In genomic region chr6:169188051-169188863, GRCh38 we compare ENCODE assay signal across 9 cellular contexts.
A peak's percentile ranks its signal among the peaks of the same experiment; 100 is the strongest.
DNase-seq lines count a peak whose midpoint lies in the region; ATAC-seq, FAIRE-seq and TF ChIP-seq lines count a peak whose summit lies in the region.
"Had no signal": no experiment of that assay in that cellular context is flagged by ENCODE, and none has a peak within 500 bp of the region (broad histone marks: within the 10 kb centered on the region; RNA-seq: fewer than 3 reads in every experiment).

No MANE protein-coding gene starts in this region.

- FAIRE-seq in astrocyte (lab: Jason Lieb, UNC): no peak

- H3K4me1 Mint-ChIP-seq in astrocyte (ENCODE audit: low read depth, unreplicated experiment): peaks cover 32% of the 10 kb centered on the region

- in situ Hi-C loops in IMR-90 (cut with MboI; ENCODE audit: low sequenced_read_pairs): no loop called here

- no peak overlapping the region for H3K4me3 Mint-ChIP-seq in astrocyte (ENCODE audit: unreplicated experiment)

- peak overlapping the region; percentile 44 for H3K14ac ChIP-seq in IMR-90 (replicated peaks; ENCODE audit: low read depth, low read length)

- H3K27ac ChIP-seq in IMR-90 (ENCODE audit: insufficient read depth, low read length): 0 out of 2 replicates have a peak overlapping the region, but pooled peaks have one; percentile 0
- H3K27ac ChIP-seq in astrocyte (ENCODE audit: low read depth, low read length): peak overlapping the region; percentile 83

- dilution Hi-C loops in IMR-90 (cut with HindIII; ENCODE audit: low sequenced_read_pairs, unreplicated experiment): no loop called here

- H3K9ac ChIP-seq in IMR-90 (ENCODE audit: low read depth, low read length) (no peak overlapping the region), astrocyte (ENCODE audit: low read length) (peak overlapping the region; percentile 48)

- H3K4me3 ChIP-seq in IMR-90 (ENCODE audit: insufficient read depth, low read depth, low read length) (no peak overlapping the region), astrocyte (ENCODE audit: insufficient read depth, low read depth, low read length) (no peak overlapping the region), mucosa of descending colon (no peak overlapping the region)

- peaks cover 17% of the 10 kb centered on the region for H3K9me3 Mint-ChIP-seq in astrocyte (ENCODE audit: unreplicated experiment)

- H3K18ac ChIP-seq in IMR-90 (ENCODE audit: low read depth, low read length): peak overlapping the region; percentile 67

- H3K4me1 ChIP-seq in IMR-90 (ENCODE audit: control insufficient read depth, insufficient read depth, low read length): peaks cover 21% of the 10 kb centered on the region
- peaks cover 28% of the 10 kb centered on the region for H3K4me1 ChIP-seq in astrocyte (ENCODE audit: insufficient read depth, low read length)
- H3K4me1 ChIP-seq in mucosa of descending colon (ENCODE audit: low read depth): no peaks in the 10 kb centered on the region

- H2BK15ac ChIP-seq in IMR-90 (ENCODE audit: low read depth, low read length): no peak overlapping the region; the same call in 1 of the 3 replicates

- CTCF ChIA-PET in IMR-90 (lab: Yijun Ruan, JAX): interaction anchor here (0.6 to 0.9 kb wide), 3 partner anchors 11 to 527 kb away, joined by 3 to 10 read pairs (median 5); no protein-coding TSS in a partner anchor

- ATAC-seq in IMR-90 (ENCODE audit: low read depth): peak; percentile 38
- ATAC-seq in mucosa of descending colon: peak; percentile 15
- ATAC-seq in GM21576 (IDR thresholded peaks at IDR 0.05; ENCODE audit: unreplicated experiment): no peak

- no peak overlapping the region for H3K56ac ChIP-seq in IMR-90 (ENCODE audit: extremely low read depth, insufficient read depth, low read length)

- H2AK5ac ChIP-seq in IMR-90 (ENCODE audit: low read depth, low read length): peak overlapping the region; percentile 90

- H2AFZ ChIP-seq in IMR-90 (replicated peaks; ENCODE audit: low read length, poor library complexity) (peak overlapping the region; percentile 63), astrocyte (ENCODE audit: low read depth, low read length) (peak overlapping the region; percentile 61)

- H3K23ac ChIP-seq in IMR-90 (ENCODE audit: low read depth, low read length): no peak overlapping the region

- H3K4me2 ChIP-seq in IMR-90 (ENCODE audit: low read depth, low read length) (no peak overlapping the region), astrocyte (ENCODE audit: low read length) (peak overlapping the region; percentile 56)

- peak overlapping the region; percentile 81 for H4K5ac ChIP-seq in IMR-90 (ENCODE audit: low read depth, low read length)

- peak overlapping the region; percentile 75 for H2BK120ac ChIP-seq in IMR-90 (ENCODE audit: low read depth, low read length)

- peak overlapping the region; percentile 76 for H2BK20ac ChIP-seq in IMR-90 (ENCODE audit: low read depth, low read length)

- H3K27ac Mint-ChIP-seq in astrocyte (ENCODE audit: unreplicated experiment): peak overlapping the region; percentile 91

- POLR2A ChIA-PET in IMR-90 (lab: Charles Lee; ENCODE audit: unreplicated experiment): no interaction called here

- DNase-seq in DMS53 treated with DMSO at 0.1 percent for 48 hours (lab: John Stamatoyannopoulos, UW; ENCODE audit: unreplicated experiment) (peak; percentile 63), IMR-90 (peak; percentile 100), astrocyte (ENCODE audit: low read depth) (peak; percentile 99), mucosa of descending colon (no peak), NCI-H510A treated with DMSO at 0.1 percent for 48 hours (lab: John Stamatoyannopoulos, UW) (no peak), SKM-1 treated with dmso at 0.1 percent for 144 hours (lab: John Stamatoyannopoulos, UW; ENCODE audit: unreplicated experiment) (no peak)
- no peak for DNase-seq in stimulated activated naive CD4-positive, alpha-beta T cell (lab: John Stamatoyannopoulos, UW)
- DNase-seq: Karpas-422 had no signal

- no peaks in the 10 kb centered on the region for H3K79me1 ChIP-seq in IMR-90 (ENCODE audit: low read depth in 1 of 2, low read length in 2 of 2)

- peaks cover 10% of the 10 kb centered on the region; the same call in 1 of the 2 replicates for H3K9me1 ChIP-seq in IMR-90 (ENCODE audit: insufficient read depth, low read length)

- H3K27me3 ChIP-seq in IMR-90 (ENCODE audit: control insufficient read depth, insufficient read depth, low read length) (no peaks in the 10 kb centered on the region), astrocyte (ENCODE audit: insufficient read depth, low read length) (no peaks in the 10 kb centered on the region)

- TF ChIP-seq CTCF in IMR-90 (conservative IDR thresholded peaks at IDR 0.05; ENCODE audit: low read depth, low read length) (no peak), astrocyte (IDR thresholded peaks at IDR 0.05; ENCODE audit: insufficient read depth, low read depth, low read length) (no peak), mucosa of descending colon (IDR thresholded peaks at IDR 0.05) (no peak)

- peak overlapping the region; percentile 71 for H2AK9ac ChIP-seq in IMR-90 (replicated peaks; ENCODE audit: low read depth, low read length, poor library complexity)

- H3K36me3 ChIP-seq in IMR-90 (ENCODE audit: control insufficient read depth, insufficient read depth, low read length) (no peaks in the 10 kb centered on the region), astrocyte (ENCODE audit: insufficient read depth, low read length) (no peaks in the 10 kb centered on the region), mucosa of descending colon (ENCODE audit: low read depth) (no peaks in the 10 kb centered on the region)

- H2BK5ac ChIP-seq in IMR-90 (ENCODE audit: low read depth, low read length, poor library complexity, severe bottlenecking): peak overlapping the region; percentile 72

- H4K8ac ChIP-seq in IMR-90 (ENCODE audit: low read depth in 2 of 2, low read length in 2 of 2): peak overlapping the region in 1 of 2 experiments; percentile 22; a peak in 1 of 4 replicates

- peaks cover 2% of the 10 kb centered on the region for H3K36me3 Mint-ChIP-seq in astrocyte (ENCODE audit: low read depth, unreplicated experiment)

- WGBS in IMR-90 (ENCODE audit: extremely low coverage in 2 of 2, insufficient read length in 1 of 2), 2 experiments: 100% methylated on average over 1 of the region's 15 CpGs; no CpG with 5 or more reads in 1 of the 2 experiments

- H3K9me3 ChIP-seq in IMR-90 (ENCODE audit: control insufficient read depth, insufficient read depth, low read length) (peaks cover 2% of the 10 kb centered on the region; the same call in 1 of the 2 replicates), astrocyte (ENCODE audit: insufficient read depth, low read depth, low read length) (no peaks in the 10 kb centered on the region), mucosa of descending colon (no peaks in the 10 kb centered on the region)

- no peaks in the 10 kb centered on the region for H3K79me2 ChIP-seq in astrocyte (ENCODE audit: insufficient read depth, low read length)

- intact Hi-C loops in IMR-90 (cut with micrococcal nuclease): loop anchor here (10.0 kb wide), 1 partner anchor 713 kb away; no protein-coding TSS in a partner anchor
- intact Hi-C loops in mucosa of descending colon (cut with DNase I, micrococcal nuclease): no loop called here

- no peaks in the 10 kb centered on the region for H4K20me1 ChIP-seq in IMR-90 (ENCODE audit: insufficient read depth, low read length)
- H4K20me1 ChIP-seq in astrocyte (ENCODE audit: insufficient read depth, low read length): no peaks in the 10 kb centered on the region

- peaks cover 2% of the 10 kb centered on the region for H3K27me3 Mint-ChIP-seq in astrocyte (ENCODE audit: low read depth, unreplicated experiment)

- BruUV-seq in IMR-90 (replicated peaks; lab: Mats Ljungman, UMichigan): no TSS peak

- peak overlapping the region; percentile 73 for H3K4ac ChIP-seq in IMR-90 (ENCODE audit: low read depth, low read length)

- H4K91ac ChIP-seq in IMR-90 (ENCODE audit: insufficient read depth, low read depth, low read length): peak overlapping the region; percentile 68

- TF ChIP-seq RAD21 in IMR-90 (IDR thresholded peaks at IDR 0.05; ENCODE audit: low read length): no peak

- no peak for TF ChIP-seq POLR2A in IMR-90 (IDR thresholded peaks at IDR 0.05; ENCODE audit: low read depth, low read length)

TF ChIP-seq in IMR-90, 13 proteins besides CTCF, POLR2A, EP300 and RAD21:
- no peak for TF ChIP-seq MAZ (IDR thresholded peaks at IDR 0.05; ENCODE audit: borderline replicate concordance, low read depth, low read length)
- TF ChIP-seq RCOR1 (IDR thresholded peaks at IDR 0.05; ENCODE audit: insufficient replicate concordance, low read length): peak; percentile 84
- peak; percentile 88 for TF ChIP-seq FOS (IDR thresholded peaks at IDR 0.05; ENCODE audit: low read depth, low read length)
- 0 out of 2 replicates have a peak, but pooled peaks have one; percentile 13 for TF ChIP-seq MXI1 (IDR thresholded peaks at IDR 0.05; ENCODE audit: borderline replicate concordance, low read depth, low read length)
- no peak for TF ChIP-seq ELK1 (IDR thresholded peaks at IDR 0.05; ENCODE audit: borderline replicate concordance, low read depth, low read length)
- no peak for TF ChIP-seq SMC3 (IDR thresholded peaks at IDR 0.05; ENCODE audit: low read depth, low read length)
- no peak for TF ChIP-seq RFX5 (IDR thresholded peaks at IDR 0.05; ENCODE audit: low read depth, low read length)
- TF ChIP-seq BHLHE40 (IDR thresholded peaks at IDR 0.05; ENCODE audit: low read depth, low read length): peak; percentile 38; the same call in 1 of the 2 replicates
- no peak for TF ChIP-seq MAFK (IDR thresholded peaks at IDR 0.05; ENCODE audit: low read depth, low read length)
- TF ChIP-seq USF2 (IDR thresholded peaks at IDR 0.05; ENCODE audit: low read depth, low read length): no peak
- TF ChIP-seq CHD1 (IDR thresholded peaks at IDR 0.05; ENCODE audit: low read depth, low read length): no peak
- peak; percentile 49 for TF ChIP-seq NFE2L2 (IDR thresholded peaks at IDR 0.05; ENCODE audit: low read depth, low read length)
- TF ChIP-seq CEBPB (IDR thresholded peaks at IDR 0.05; ENCODE audit: low read depth, low read length): no peak

Comparison
In these comparisons a context has a peak if more than half of its experiments do, and no peak if none do; other contexts are left out.
1. DNase-seq: peak in DMS53 treated with DMSO at 0.1 percent for 48 hours (single experiment), IMR-90 (single experiment) and astrocyte (single experiment); none in mucosa of descending colon (0 of 3), stimulated activated naive CD4-positive, alpha-beta T cell (0 of 6), NCI-H510A treated with DMSO at 0.1 percent for 48 hours (single experiment) and SKM-1 treated with dmso at 0.1 percent for 144 hours (single experiment).